8 cellular contexts compared by ENCODE assay signal in genomic region chr9:38024036-38024681, GRCh38. TPM values are rescaled to one million over a fixed set of nuclear protein-coding genes. Genes with fewer than 3 reads are reported as not detected.
A peak's percentile ranks its signal among the peaks of the same experiment; 100 is the strongest.
DNase-seq lines count a peak whose midpoint lies in the region; ATAC-seq and TF ChIP-seq lines count a peak whose summit lies in the region.

No MANE protein-coding gene starts in this region.

- no peak overlapping the region for H3K4me3 ChIP-seq in HEK293 (ENCODE audit: low read depth, low read length)
- peak overlapping the region; percentile 62 for H3K4me3 ChIP-seq in SK-N-MC

- H3K27me3 Mint-ChIP-seq in glutamatergic neuron (ENCODE audit: unreplicated experiment), result peaks cover 13% of the 10 kb centered on the region
- H3K27me3 Mint-ChIP-seq in activated T-cell treated with anti-CD3 and anti-CD28 coated beads, Interleukin-2, amount 50 U/mL, for 24 hours, result no peaks in the 10 kb centered on the region

- peaks cover 16% of the 10 kb centered on the region for H3K9me3 Mint-ChIP-seq in glutamatergic neuron (ENCODE audit: unreplicated experiment)
- no peaks in the 10 kb centered on the region for H3K9me3 Mint-ChIP-seq in activated T-cell treated with anti-CD3 and anti-CD28 coated beads, Interleukin-2, amount 50 U/mL, for 24 hours

- peak; percentile 84 for ATAC-seq in sciatic nerve
- no peak for ATAC-seq in HG03469 (IDR thresholded peaks at IDR 0.05; ENCODE audit: unreplicated experiment)
- no peak for ATAC-seq in HG03439 (IDR thresholded peaks at IDR 0.05; ENCODE audit: unreplicated experiment)

- H3K9me3 ChIP-seq in HEK293 (ENCODE audit: control insufficient read depth, insufficient read depth, low read depth, low read length) (no peaks in the 10 kb centered on the region), SK-N-MC (ENCODE audit: low read depth, low read length) (no peaks in the 10 kb centered on the region)

- peak overlapping the region; percentile 99 for H3K27ac Mint-ChIP-seq in glutamatergic neuron (ENCODE audit: unreplicated experiment)
- H3K27ac Mint-ChIP-seq in activated T-cell treated with anti-CD3 and anti-CD28 coated beads, Interleukin-2, amount 50 U/mL, for 24 hours, result no peak overlapping the region

- peaks cover 72% of the 10 kb centered on the region for H3K4me1 Mint-ChIP-seq in glutamatergic neuron (ENCODE audit: low read depth, unreplicated experiment)
- no peaks in the 10 kb centered on the region for H3K4me1 Mint-ChIP-seq in activated T-cell treated with anti-CD3 and anti-CD28 coated beads, Interleukin-2, amount 50 U/mL, for 24 hours (ENCODE audit: low read depth)

- peaks cover 15% of the 10 kb centered on the region for H3K4me1 ChIP-seq in HEK293 (ENCODE audit: control insufficient read depth, insufficient read depth, low read length)

- CTCF ChIA-PET in HEK293 (lab: Yijun Ruan, JAX), result interaction anchor here (0.6 to 2.6 kb wide), 9 partner anchors 10 to 340 kb away, joined by 3 to 11 read pairs (median 3); partner anchors contain the start of gene EXOSC3

- H3K36me3 ChIP-seq in HEK293 (ENCODE audit: control insufficient read depth in 2 of 2, insufficient read depth in 1 of 2, low read length in 2 of 2), result peaks cover 0 to 20% of the 10 kb centered on the region in 2 experiments; a peak in 1 of 3 replicates
- H3K36me3 ChIP-seq in SK-N-MC (ENCODE audit: insufficient read depth, low read length), result no peaks in the 10 kb centered on the region

- POLR2A ChIA-PET in HEK293 (lab: Yijun Ruan, JAX), result interaction anchor here (0.5 to 2.2 kb wide), 6 partner anchors 16 to 200 kb away, joined by 3 to 7 read pairs (median 5); partner anchors contain the start of gene SHB

- H3K4me3 Mint-ChIP-seq in glutamatergic neuron (ENCODE audit: unreplicated experiment), result peak overlapping the region; percentile 74
- H3K4me3 Mint-ChIP-seq in activated T-cell treated with anti-CD3 and anti-CD28 coated beads, Interleukin-2, amount 50 U/mL, for 24 hours, result no peak overlapping the region

- TF ChIP-seq CTCF in HEK293 (tag by site-specific recombination; IDR thresholded peaks at IDR 0.05), result no peak
- no peak for TF ChIP-seq CTCF in glutamatergic neuron (IDR thresholded peaks at IDR 0.05; ENCODE audit: partially characterized antibody, unreplicated experiment)

- no peak overlapping the region for H3K9ac ChIP-seq in SK-N-MC (ENCODE audit: insufficient read length)

- intact Hi-C loops in sciatic nerve (cut with DNase I), result no loop called here

- DNase-seq in SK-N-MC (ENCODE audit: low read depth, low spot score) (peak; percentile 47), glutamatergic neuron (no peak), sciatic nerve (ENCODE audit: low spot score) (peak; percentile 66), LoVo (ENCODE audit: low spot score) (no peak)
- no peak for DNase-seq in activated T-cell treated with anti-CD3 and anti-CD28 coated beads, Interleukin-2, amount 50 U/mL, for 24 hours

- H3K27ac ChIP-seq in HEK293 (ENCODE audit: extremely low read depth, low read depth, low read length), result no peak overlapping the region
- peak overlapping the region; percentile 87 for H3K27ac ChIP-seq in SK-N-MC

- H3K36me3 Mint-ChIP-seq in glutamatergic neuron (ENCODE audit: unreplicated experiment), result no peaks in the 10 kb centered on the region
- no peaks in the 10 kb centered on the region for H3K36me3 Mint-ChIP-seq in activated T-cell treated with anti-CD3 and anti-CD28 coated beads, Interleukin-2, amount 50 U/mL, for 24 hours (ENCODE audit: low read depth)

TF ChIP-seq in HEK293, 187 proteins besides CTCF, POLR2A, EP300 and RAD21:
- peak; percentile 82 for TF ChIP-seq EGR2 (tag by site-specific recombination; IDR thresholded peaks at IDR 0.05; ENCODE audit: low read depth)
- TF ChIP-seq GLIS1 (tag by site-specific recombination; IDR thresholded peaks at IDR 0.05), result peak; percentile 83
- peak; percentile 19; the same call in 1 of the 2 replicates for TF ChIP-seq PRDM10 (tag by site-specific recombination; IDR thresholded peaks at IDR 0.05)
- no peak for TF ChIP-seq ZNF777 (tag by site-specific recombination; IDR thresholded peaks at IDR 0.05; ENCODE audit: borderline replicate concordance)
- TF ChIP-seq PATZ1 (tag by site-specific recombination; IDR thresholded peaks at IDR 0.05), result 0 out of 2 replicates have a peak, but pooled peaks have one; percentile 37
- peak; percentile 65; the same call in 1 of the 2 replicates for TF ChIP-seq ZNF600 (tag by site-specific recombination; IDR thresholded peaks at IDR 0.05)
- peak; percentile 81 for TF ChIP-seq ZFHX2 (tag by site-specific recombination; conservative IDR thresholded peaks at IDR 0.05)
- TF ChIP-seq KLF10 (tag by site-specific recombination; IDR thresholded peaks at IDR 0.05), result peak; percentile 28; the same call in 1 of the 2 replicates
- no peak for TF ChIP-seq ZNF157 (tag by site-specific recombination; IDR thresholded peaks at IDR 0.05)
- TF ChIP-seq ZFP3 (tag by site-specific recombination; IDR thresholded peaks at IDR 0.05; ENCODE audit: low read depth), result no peak

RNA-seq across cellular contexts. Expression of gene SHB, which starts 44.9 kb away (rescaled TPM):
- total RNA-seq in glutamatergic neuron (ENCODE audit: unreplicated experiment), result 31.7 TPM
- 15.9 TPM for total RNA-seq in sciatic nerve

Comparison
In these comparisons a context has a peak if more than half of its experiments do, and no peak if none do; other contexts are left out.
1. DNase-seq: peak in SK-N-MC (single experiment) and sciatic nerve (single experiment); none in glutamatergic neuron (single experiment), activated T-cell treated with anti-CD3 and anti-CD28 coated beads, Interleukin-2, amount 50 U/mL, for 24 hours (single experiment) and LoVo (single experiment).